In the genomic region with DNA sequence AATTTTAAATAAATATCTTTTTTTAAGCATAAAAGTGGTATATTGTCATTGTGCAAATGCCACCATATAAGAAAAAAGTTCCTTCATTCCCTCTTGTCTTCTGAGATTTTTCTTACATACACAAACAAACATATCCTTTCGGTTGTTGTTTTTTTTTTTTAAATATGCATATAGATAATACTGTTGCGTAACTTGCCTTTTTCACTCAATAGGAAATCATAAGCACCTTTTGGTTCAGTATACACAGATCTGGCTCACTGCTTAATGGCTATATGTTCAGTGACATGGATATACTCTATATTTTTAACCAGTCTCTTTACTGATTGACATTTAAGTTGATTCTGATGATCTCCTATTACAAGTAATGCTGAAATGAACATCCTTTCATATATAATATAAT, we compare ENCODE assay signal across 27 cellular contexts.
"Had no signal": no experiment of that assay in that cellular context is flagged by ENCODE, and none has a peak within 500 bp of the region (broad histone marks: within the 10 kb centered on the region; RNA-seq: fewer than 3 reads in every experiment).

No MANE protein-coding gene starts in this region.

- H3K27ac Mint-ChIP-seq: activated CD4-positive, alpha-beta T cell treated with anti-CD3 and anti-CD28 coated beads for 36 hours; activated CD4-positive, alpha-beta T cell treated with anti-CD3 and anti-CD28 coated beads, Interleukin-2, amount 10 ng/mL, durations not matched to agents 24 days and 14 days; activated CD8-positive, alpha-beta T cell treated with anti-CD3 and anti-CD28 coated beads for 36 hours; activated naive CD8-positive, alpha-beta T cell; activated T-helper 17 cell treated with anti-CD3 and anti-CD28 coated beads, Interleukin-2, amount 50 U/mL, for 72 hours; dendritic cell treated with granulocyte-macrophage colony-stimulating factor and Interleukin-4, amounts not matched to agents 40 ng/mL and 50 ng/mL, for 4 days; endodermal cell; T-helper 1 cell treated with Interleukin-12 subunit alpha and Interleukin-12 subunit beta and Interleukin-4 antibody, amounts not matched to agents 30 μg/mL and 1 μg/mL, for 36 hours had no signal

- H3K27ac ChIP-seq: brain microvascular endothelial cell, coronary artery, dorsolateral prefrontal cortex had no signal

- H3K4me3 ChIP-seq: coronary artery, dorsolateral prefrontal cortex had no signal

- H3K4me3 Mint-ChIP-seq: activated CD4-positive, alpha-beta T cell treated with anti-CD3 and anti-CD28 coated beads for 36 hours; activated CD4-positive, alpha-beta T cell treated with anti-CD3 and anti-CD28 coated beads, Interleukin-2, amount 10 ng/mL, durations not matched to agents 24 days and 14 days; activated CD8-positive, alpha-beta T cell treated with anti-CD3 and anti-CD28 coated beads for 36 hours; activated naive CD8-positive, alpha-beta T cell; activated T-cell treated with anti-CD3 and anti-CD28 coated beads, Interleukin-2, amount 50 U/mL, for 4 hours; activated T-helper 17 cell treated with anti-CD3 and anti-CD28 coated beads, Interleukin-2, amount 50 U/mL, for 72 hours; central memory CD8-positive, alpha-beta T cell; dendritic cell treated with granulocyte-macrophage colony-stimulating factor and Interleukin-4, amounts not matched to agents 40 ng/mL and 50 ng/mL, for 4 days; endodermal cell; T-helper 1 cell treated with Interleukin-12 subunit alpha and Interleukin-12 subunit beta and Interleukin-4 antibody, amounts not matched to agents 30 μg/mL and 1 μg/mL, for 36 hours had no signal

- H3K36me3 Mint-ChIP-seq: activated naive CD8-positive, alpha-beta T cell had no signal

- H3K9me3 Mint-ChIP-seq: activated CD4-positive, alpha-beta T cell treated with anti-CD3 and anti-CD28 coated beads, Interleukin-2, amount 10 ng/mL, durations not matched to agents 24 days and 14 days; activated CD8-positive, alpha-beta T cell treated with anti-CD3 and anti-CD28 coated beads for 36 hours; activated T-cell treated with anti-CD3 and anti-CD28 coated beads, Interleukin-2, amount 50 U/mL, for 4 hours; activated T-helper 17 cell treated with anti-CD3 and anti-CD28 coated beads, Interleukin-2, amount 50 U/mL, for 72 hours; central memory CD8-positive, alpha-beta T cell; dendritic cell treated with granulocyte-macrophage colony-stimulating factor and Interleukin-4, amounts not matched to agents 40 ng/mL and 50 ng/mL, for 4 days; endodermal cell; T-helper 1 cell treated with Interleukin-12 subunit alpha and Interleukin-12 subunit beta and Interleukin-4 antibody, amounts not matched to agents 30 μg/mL and 1 μg/mL, for 36 hours had no signal

- H3K27me3 ChIP-seq: brain microvascular endothelial cell, dorsolateral prefrontal cortex had no signal

- ATAC-seq: activated CD4-positive, alpha-beta T cell treated with anti-CD3 and anti-CD28 coated beads for 36 hours; activated CD8-positive, alpha-beta T cell treated with anti-CD3 and anti-CD28 coated beads for 36 hours; activated T-cell treated with anti-CD3 and anti-CD28 coated beads, Interleukin-2, amount 50 U/mL, for 4 hours; activated T-helper 17 cell treated with anti-CD3 and anti-CD28 coated beads, Interleukin-2, amount 50 U/mL, for 72 hours; esophagus mucosa had no signal

- DNase-seq: activated CD4-positive, alpha-beta T cell treated with anti-CD3 and anti-CD28 coated beads for 36 hours; activated CD4-positive, alpha-beta T cell treated with anti-CD3 and anti-CD28 coated beads, Interleukin-2, amount 10 ng/mL, durations not matched to agents 24 days and 14 days; activated CD4-positive, CD25-positive, alpha-beta regulatory T cell; activated CD4-positive, CD25-positive, alpha-beta regulatory T cell treated with anti-CD3 and anti-CD28 coated beads, Interleukin-2, amount 50 U/mL, for 72 hours; activated CD8-positive, alpha-beta memory T cell treated with anti-CD3 and anti-CD28 coated beads for 24 hours; activated CD8-positive, alpha-beta T cell treated with anti-CD3 and anti-CD28 coated beads for 36 hours; activated effector memory CD4-positive, alpha-beta T cell treated with Interleukin-2 at 50 U/mL for 16 hours; activated gamma-delta T cell treated with Interleukin-2 at 50 U/mL for 16 hours; activated naive CD4-positive, alpha-beta T cell treated with anti-CD3 and anti-CD28 coated beads, Interleukin-2, amount 50 U/mL, for 16 hours; activated naive CD4-positive, alpha-beta T cell treated with Interleukin-2 at 50 U/mL for 16 hours; activated T-cell treated with anti-CD3 and anti-CD28 coated beads, Interleukin-2, amount 50 U/mL, for 4 hours; amniotic stem cell; anterior cingulate cortex; brain microvascular endothelial cell; dorsolateral prefrontal cortex; effector memory CD4-positive, alpha-beta T cell; endodermal cell; foreskin fibroblast; head of caudate nucleus; T1000 had no signal
